ENCODE assay signal across 8 cellular contexts in the genomic region with DNA sequence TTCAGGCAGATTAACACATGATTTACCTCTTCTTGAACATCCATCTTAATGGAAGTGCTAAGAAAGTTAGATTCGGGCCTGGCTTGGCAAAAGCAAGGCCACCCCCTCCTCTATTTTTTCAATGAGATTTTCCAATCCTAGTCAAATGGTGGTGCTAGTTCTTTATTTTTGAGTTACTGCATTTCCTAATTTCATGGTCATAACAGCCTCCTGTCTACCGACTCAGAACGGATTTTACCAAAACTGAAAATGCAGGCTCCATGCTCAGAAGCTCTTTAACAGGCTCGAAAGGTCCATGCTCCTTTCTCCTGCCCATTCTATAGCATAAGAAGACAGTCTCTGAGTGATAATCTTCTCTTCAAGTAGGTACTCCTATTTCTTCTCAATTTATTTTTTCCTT.
DNase-seq lines count a peak whose midpoint lies in the region; ATAC-seq and TF ChIP-seq lines count a peak whose summit lies in the region.
"Had no signal": no experiment of that assay in that cellular context is flagged by ENCODE, and none has a peak within 500 bp of the region (broad histone marks: within the 10 kb centered on the region; RNA-seq: fewer than 3 reads in every experiment).

No MANE protein-coding gene starts in this region.

- TF ChIP-seq RAD21 in SK-N-SH (IDR thresholded peaks at IDR 0.05; ENCODE audit: low read length) = 0 out of 2 replicates have a peak, but pooled peaks have one; percentile 6

- H3K4ac ChIP-seq in trophoblast cell (ENCODE audit: low read depth, low read length) = no peak overlapping the region

- H3K9ac ChIP-seq in SK-N-SH (no peak overlapping the region), trophoblast cell (ENCODE audit: low read length) (no peak overlapping the region)

- H2BK120ac ChIP-seq in trophoblast cell (ENCODE audit: insufficient read depth, low read length, poor library complexity) = no peak overlapping the region

- H3K4me3 ChIP-seq in SK-N-SH (ENCODE audit: low read depth in 2 of 2, low read length in 1 of 2) (no peak overlapping the region), trophoblast cell (ENCODE audit: low read depth, low read length) (no peak overlapping the region)
- H3K4me3 ChIP-seq: cardiac muscle cell had no signal

- H3K4me2 ChIP-seq in SK-N-SH = no peak overlapping the region
- H3K4me2 ChIP-seq in trophoblast cell (ENCODE audit: low read length) = no peak overlapping the region

- intact Hi-C loops in left cardiac atrium (cut with DNase I) = no loop called here

- in situ Hi-C loops in GM13976 (cut with MboI; ENCODE audit: low sequenced_read_pairs, unreplicated experiment) = loop anchor here (25.0 kb wide), 1 partner anchor 422 kb away; no protein-coding TSS in a partner anchor

- no peak overlapping the region for H4K12ac ChIP-seq in trophoblast cell (ENCODE audit: low read depth, low read length)

- no peaks in the 10 kb centered on the region for H3K79me1 ChIP-seq in trophoblast cell (ENCODE audit: low read length)

- ATAC-seq in GM21423 (IDR thresholded peaks at IDR 0.05; ENCODE audit: unreplicated experiment) (peak; percentile 29), left cardiac atrium (peak; percentile 77 to 79), HG02973 (IDR thresholded peaks at IDR 0.05; ENCODE audit: unreplicated experiment) (no peak)

- no peak for TF ChIP-seq EP300 in SK-N-SH (IDR thresholded peaks at IDR 0.05; ENCODE audit: borderline replicate concordance in 1 of 2, low read depth in 1 of 2, low read length in 1 of 2)

- H2AK5ac ChIP-seq in trophoblast cell (ENCODE audit: low read length) = no peak overlapping the region

- H3K79me2 ChIP-seq in SK-N-SH (ENCODE audit: insufficient read depth) = no peaks in the 10 kb centered on the region
- no peaks in the 10 kb centered on the region for H3K79me2 ChIP-seq in trophoblast cell (ENCODE audit: control insufficient read depth, insufficient read depth, low read length, poor library complexity)

- no peak overlapping the region for H2AFZ ChIP-seq in SK-N-SH (ENCODE audit: low read depth)
- no peak overlapping the region for H2AFZ ChIP-seq in trophoblast cell (ENCODE audit: insufficient read depth, low read length, poor library complexity)

- 23% methylated on average over 4 of the region's 4 CpGs for WGBS in SK-N-SH (ENCODE audit: low lambda C conversion rate)
- no CpG with 5 or more reads among the region's 4 CpGs for WGBS in trophoblast cell (ENCODE audit: extremely low coverage, insufficient coverage, insufficient read length)

- DNase-seq in SK-N-SH = no peak
- DNase-seq in left cardiac atrium = no peak
- DNase-seq in superior temporal gyrus (ENCODE audit: extremely low spot score) = peak; percentile 24
- no peak for DNase-seq in trophoblast cell
- no peak for DNase-seq in GM13976 (ENCODE audit: low spot score)

- no peak overlapping the region for H3K18ac ChIP-seq in trophoblast cell (ENCODE audit: low read length)

- H3K36me3 ChIP-seq in SK-N-SH (replicated peaks in 1 of 2; ENCODE audit: control insufficient read depth in 1 of 2, insufficient read depth in 2 of 2, low read length in 1 of 2) (no peaks in the 10 kb centered on the region), trophoblast cell (ENCODE audit: control insufficient read depth in 1 of 2, insufficient read depth in 2 of 2, low read length in 2 of 2) (no peaks in the 10 kb centered on the region)
- H3K36me3 ChIP-seq: cardiac muscle cell had no signal

- no peak for TF ChIP-seq CTCF in SK-N-SH (IDR thresholded peaks at IDR 0.05)
- no peak for TF ChIP-seq CTCF in GM13976 (IDR thresholded peaks at IDR 0.05; ENCODE audit: borderline replicate concordance, control extremely low read depth, extremely low read depth, insufficient read depth, missing control alignments)

- H3K27me3 ChIP-seq in SK-N-SH (ENCODE audit: insufficient read depth) = no peaks in the 10 kb centered on the region; the same call in 1 of the 2 replicates
- no peaks in the 10 kb centered on the region for H3K27me3 ChIP-seq in trophoblast cell (ENCODE audit: insufficient read depth, low read length)
- H3K27me3 ChIP-seq: cardiac muscle cell had no signal

- POLR2A ChIA-PET in SK-N-SH (lab: Yijun Ruan, JAX) = interaction anchor here (0.7 kb wide), 1 partner anchor 14 kb away, joined by 3 read pairs; no protein-coding TSS in a partner anchor

- H3K27ac ChIP-seq in SK-N-SH (ENCODE audit: low read depth in 2 of 2, low read length in 1 of 2) (no peak overlapping the region), trophoblast cell (ENCODE audit: low read depth, low read length) (no peak overlapping the region)
- H3K27ac ChIP-seq: cardiac muscle cell had no signal

- H4K91ac ChIP-seq in trophoblast cell (ENCODE audit: low read depth, low read length) = no peak overlapping the region

- H2BK12ac ChIP-seq in trophoblast cell (ENCODE audit: low read length) = no peak overlapping the region

- H3K14ac ChIP-seq in trophoblast cell (ENCODE audit: low read length) = no peak overlapping the region

- no peak overlapping the region for H4K8ac ChIP-seq in trophoblast cell (ENCODE audit: low read depth, low read length)

- no peaks in the 10 kb centered on the region for H4K20me1 ChIP-seq in SK-N-SH (ENCODE audit: insufficient read depth)

- no peaks in the 10 kb centered on the region for H3K4me1 ChIP-seq in SK-N-SH (ENCODE audit: control insufficient read depth in 1 of 2, insufficient read depth in 2 of 2, low read depth in 1 of 2, low read length in 1 of 2)
- H3K4me1 ChIP-seq in trophoblast cell (ENCODE audit: control insufficient read depth in 1 of 2, insufficient read depth in 2 of 2, low read length in 2 of 2) = no peaks in the 10 kb centered on the region

- H3K9me3 ChIP-seq in SK-N-SH (no peaks in the 10 kb centered on the region), trophoblast cell (ENCODE audit: insufficient read depth, low read depth, low read length) (no peaks in the 10 kb centered on the region)

- H3K9me2 ChIP-seq in SK-N-SH = no peaks in the 10 kb centered on the region

- no peak overlapping the region for H2BK5ac ChIP-seq in trophoblast cell (ENCODE audit: low read depth, low read length, poor library complexity)

- H3F3A ChIP-seq in SK-N-SH (replicated peaks; ENCODE audit: insufficient read depth) = no peaks in the 10 kb centered on the region

- H3K23ac ChIP-seq in trophoblast cell (ENCODE audit: low read length) = no peak overlapping the region

- CTCF ChIA-PET in SK-N-SH (lab: Yijun Ruan, JAX) = interaction anchor here (1.2 to 1.7 kb wide), 2 partner anchors 13 to 14 kb away, joined by 3 to 6 read pairs; no protein-coding TSS in a partner anchor

TF ChIP-seq in SK-N-SH, 30 proteins besides CTCF, POLR2A, EP300 and RAD21:
- TF ChIP-seq GABPA (IDR thresholded peaks at IDR 0.05; ENCODE audit: low read depth) (no peak), TEAD4 (IDR thresholded peaks at IDR 0.05; ENCODE audit: borderline replicate concordance, insufficient read depth) (no peak), YY1 (IDR thresholded peaks at IDR 0.05; ENCODE audit: low read depth) (no peak), MEF2A (IDR thresholded peaks at IDR 0.05; ENCODE audit: borderline replicate concordance, low read depth) (no peak), SMC3 (IDR thresholded peaks at IDR 0.05; ENCODE audit: low read depth, low read length) (no peak), TCF12 (IDR thresholded peaks at IDR 0.05) (no peak), GATA2 (CRISPR knock-in tag; IDR thresholded peaks at IDR 0.05) (no peak)
- TF ChIP-seq, protein P1, sequence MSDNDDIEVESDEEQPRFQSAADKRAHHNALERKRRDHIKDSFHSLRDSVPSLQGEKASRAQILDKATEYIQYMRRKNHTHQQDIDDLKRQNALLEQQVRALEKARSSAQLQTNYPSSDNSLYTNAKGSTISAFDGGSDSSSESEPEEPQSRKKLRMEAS (IDR thresholded peaks at IDR 0.05; ENCODE audit: low read depth) = no peak
- TF ChIP-seq, protein P2, sequence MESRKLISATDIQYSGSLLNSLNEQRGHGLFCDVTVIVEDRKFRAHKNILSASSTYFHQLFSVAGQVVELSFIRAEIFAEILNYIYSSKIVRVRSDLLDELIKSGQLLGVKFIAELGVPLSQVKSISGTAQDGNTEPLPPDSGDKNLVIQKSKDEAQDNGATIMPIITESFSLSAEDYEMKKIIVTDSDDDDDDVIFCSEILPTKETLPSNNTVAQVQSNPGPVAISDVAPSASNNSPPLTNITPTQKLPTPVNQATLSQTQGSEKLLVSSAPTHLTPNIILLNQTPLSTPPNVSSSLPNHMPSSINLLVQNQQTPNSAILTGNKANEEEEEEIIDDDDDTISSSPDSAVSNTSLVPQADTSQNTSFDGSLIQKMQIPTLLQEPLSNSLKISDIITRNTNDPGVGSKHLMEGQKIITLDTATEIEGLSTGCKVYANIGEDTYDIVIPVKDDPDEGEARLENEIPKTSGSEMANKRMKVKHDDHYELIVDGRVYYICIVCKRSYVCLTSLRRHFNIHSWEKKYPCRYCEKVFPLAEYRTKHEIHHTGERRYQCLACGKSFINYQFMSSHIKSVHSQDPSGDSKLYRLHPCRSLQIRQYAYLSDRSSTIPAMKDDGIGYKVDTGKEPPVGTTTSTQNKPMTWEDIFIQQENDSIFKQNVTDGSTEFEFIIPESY (IDR thresholded peaks at IDR 0.05; ENCODE audit: borderline replicate concordance, low read depth) = no peak
- TF ChIP-seq, protein P3, sequence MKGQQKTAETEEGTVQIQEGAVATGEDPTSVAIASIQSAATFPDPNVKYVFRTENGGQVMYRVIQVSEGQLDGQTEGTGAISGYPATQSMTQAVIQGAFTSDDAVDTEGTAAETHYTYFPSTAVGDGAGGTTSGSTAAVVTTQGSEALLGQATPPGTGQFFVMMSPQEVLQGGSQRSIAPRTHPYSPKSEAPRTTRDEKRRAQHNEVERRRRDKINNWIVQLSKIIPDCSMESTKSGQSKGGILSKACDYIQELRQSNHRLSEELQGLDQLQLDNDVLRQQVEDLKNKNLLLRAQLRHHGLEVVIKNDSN (IDR thresholded peaks at IDR 0.05; ENCODE audit: borderline replicate concordance, low read depth) = no peak
TF ChIP-seq in SK-N-SH: peak in this region for 0.
